In genomic region chr2:67626076-67626475, GRCh38 we compare ENCODE assay signal across 20 cellular contexts.
DNase-seq lines count a peak whose midpoint lies in the region; ATAC-seq and TF ChIP-seq lines count a peak whose summit lies in the region.
"Had no signal": no experiment of that assay in that cellular context is flagged by ENCODE, and none has a peak within 500 bp of the region (broad histone marks: within the 10 kb centered on the region; RNA-seq: fewer than 3 reads in every experiment).

No MANE protein-coding gene starts in this region.

- no peaks in the 10 kb centered on the region for H3K36me3 Mint-ChIP-seq in mesothelial cell of epicardium

- H3K4me1 ChIP-seq in SK-N-SH (ENCODE audit: control insufficient read depth in 1 of 2, insufficient read depth in 2 of 2, low read depth in 1 of 2, low read length in 1 of 2) (peaks cover 0 to 6% of the 10 kb centered on the region in 2 experiments; a peak in 3 of 4 replicates), adipocyte (ENCODE audit: control insufficient read depth, insufficient read depth, low read length) (peaks cover 28% of the 10 kb centered on the region), uterus (peaks cover 0 to 12% of the 10 kb centered on the region in 2 donors), heart left ventricle (no peaks in the 10 kb centered on the region)
- H3K4me1 ChIP-seq: Caco-2 had no signal

- H3K9me3 Mint-ChIP-seq in mesothelial cell of epicardium = no peaks in the 10 kb centered on the region

- 83% methylated on average over 3 of the region's 3 CpGs for WGBS in SK-N-SH (ENCODE audit: low lambda C conversion rate)
- 78 to 83% (median 81%) methylated on average over 3 of the region's 3 CpGs for WGBS in heart left ventricle, 4 donors

- peaks cover 8% of the 10 kb centered on the region for H3F3A ChIP-seq in SK-N-SH (replicated peaks; ENCODE audit: insufficient read depth)

- no peaks in the 10 kb centered on the region for H3K27me3 Mint-ChIP-seq in mesothelial cell of epicardium (ENCODE audit: low read depth)

- H3K4me3 Mint-ChIP-seq in mesothelial cell of epicardium = no peak overlapping the region

- POLR2A ChIA-PET in SK-N-SH (lab: Yijun Ruan, JAX) = no interaction called here

- H3K27me3 ChIP-seq in SK-N-SH (ENCODE audit: insufficient read depth) (no peaks in the 10 kb centered on the region), adipocyte (replicated peaks; ENCODE audit: control insufficient read depth, insufficient read depth, low read length) (no peaks in the 10 kb centered on the region), uterus (no peaks in the 10 kb centered on the region), heart left ventricle (no peaks in the 10 kb centered on the region)

- CTCF ChIA-PET in SK-N-SH (lab: Yijun Ruan, JAX) = no interaction called here

- peaks cover 32% of the 10 kb centered on the region for H3K4me1 Mint-ChIP-seq in mesothelial cell of epicardium

- no peak for TF ChIP-seq POLR2A in uterus (IDR thresholded peaks at IDR 0.05)
- TF ChIP-seq POLR2A in heart left ventricle (IDR thresholded peaks at IDR 0.05) = no peak

- H3K4me3 ChIP-seq in SK-N-SH (ENCODE audit: low read depth in 2 of 2, low read length in 1 of 2) (no peak overlapping the region), adipocyte (ENCODE audit: low read length) (peak overlapping the region; percentile 47), uterus (no peak overlapping the region), heart left ventricle (no peak overlapping the region)
- H3K4me3 ChIP-seq: GM12878 had no signal

- no peaks in the 10 kb centered on the region for H4K20me1 ChIP-seq in SK-N-SH (ENCODE audit: insufficient read depth)

- H3K27ac ChIP-seq in SK-N-SH (ENCODE audit: low read depth in 2 of 2, low read length in 1 of 2) (peak overlapping the region; percentile 53 to 62; a peak in 3 of 4 replicates), uterus (peak overlapping the region; percentile 45 to 56), heart left ventricle (peak overlapping the region in 2 of 12 donors; percentile 25 to 30)
- H3K27ac ChIP-seq: 22Rv1, HL-60 had no signal

- H2AFZ ChIP-seq in SK-N-SH (ENCODE audit: low read depth) = peak overlapping the region; percentile 49

- no peak overlapping the region for H3K4me2 ChIP-seq in SK-N-SH

- H3K27ac Mint-ChIP-seq in mesothelial cell of epicardium = peak overlapping the region; percentile 58

- TF ChIP-seq CTCF in SK-N-SH (IDR thresholded peaks at IDR 0.05) = no peak
- no peak for TF ChIP-seq CTCF in mesothelial cell of epicardium (IDR thresholded peaks at IDR 0.05; ENCODE audit: unreplicated experiment)
- no peak for TF ChIP-seq CTCF in uterus (IDR thresholded peaks at IDR 0.05)
- no peak for TF ChIP-seq CTCF in heart left ventricle (IDR thresholded peaks at IDR 0.05)

- TF ChIP-seq EP300 in SK-N-SH (IDR thresholded peaks at IDR 0.05; ENCODE audit: borderline replicate concordance in 1 of 2, low read depth in 1 of 2, low read length in 1 of 2) = no peak

- ATAC-seq in SK-N-SH treated with all-trans-retinoic acid at 6 μM for 48 hours = no peak; the same call in 2 of the 3 replicates
- ATAC-seq in heart left ventricle = no peak
- no peak for ATAC-seq in GM21717 (IDR thresholded peaks at IDR 0.05; ENCODE audit: unreplicated experiment)
- ATAC-seq: GM12878 had no signal

- H3K36me3 ChIP-seq in SK-N-SH (replicated peaks in 1 of 2; ENCODE audit: control insufficient read depth in 1 of 2, insufficient read depth in 2 of 2, low read length in 1 of 2) (no peaks in the 10 kb centered on the region), adipocyte (ENCODE audit: control insufficient read depth, insufficient read depth, low read length, severe bottlenecking) (no peaks in the 10 kb centered on the region), uterus (no peaks in the 10 kb centered on the region), heart left ventricle (no peaks in the 10 kb centered on the region)

- DNase-seq in SK-N-SH (no peak), adipocyte (ENCODE audit: low read depth) (no peak), mesothelial cell of epicardium (ENCODE audit: low spot score in 2 of 2, unreplicated experiment in 2 of 2) (no peak), uterus (no peak), heart left ventricle (no peak), NCI-H2196 treated with DMSO at 0.1 percent for 48 hours (lab: John Stamatoyannopoulos, UW; ENCODE audit: unreplicated experiment) (no peak)
- DNase-seq: C1 segment of cervical spinal cord, Caco-2, GOT3, KG1, MM.1S, NCI-H1930, NCI-H2171, NCI-H510A treated with DMSO at 0.1 percent for 48 hours, SHP77 had no signal

- no peaks in the 10 kb centered on the region for H3K79me2 ChIP-seq in SK-N-SH (ENCODE audit: insufficient read depth)

- H3K9ac ChIP-seq in SK-N-SH = 0 out of 2 replicates have a peak overlapping the region, but pooled peaks have one; percentile 2
- H3K9ac ChIP-seq in adipocyte (ENCODE audit: low read length) = peak overlapping the region; percentile 26

- no peaks in the 10 kb centered on the region for H3K9me2 ChIP-seq in SK-N-SH

- intact Hi-C loops in uterus (cut with DNase I; ENCODE audit: low total_unique reads) = no loop called here
- intact Hi-C loops in heart left ventricle (cut with DNase I) = no loop called here

- H3K9me3 ChIP-seq in SK-N-SH (no peaks in the 10 kb centered on the region), adipocyte (ENCODE audit: control insufficient read depth, low read length) (no peaks in the 10 kb centered on the region), uterus (no peaks in the 10 kb centered on the region), heart left ventricle (peaks cover 0 to 5% (median 0%) of the 10 kb centered on the region in 12 donors)
- H3K9me3 ChIP-seq: Caco-2 had no signal

- TF ChIP-seq RAD21 in SK-N-SH (IDR thresholded peaks at IDR 0.05; ENCODE audit: low read length) = no peak

TF ChIP-seq in SK-N-SH, 30 proteins besides CTCF, POLR2A, EP300 and RAD21:
- TF ChIP-seq TCF12 (IDR thresholded peaks at IDR 0.05) = no peak
- TF ChIP-seq SMC3 (IDR thresholded peaks at IDR 0.05; ENCODE audit: low read depth, low read length) = no peak
- TF ChIP-seq FOXJ3 (CRISPR knock-in tag; IDR thresholded peaks at IDR 0.05) = no peak
- no peak for TF ChIP-seq MAX (IDR thresholded peaks at IDR 0.05; ENCODE audit: low read depth)
- TF ChIP-seq FOXM1 (IDR thresholded peaks at IDR 0.05; ENCODE audit: low read depth) = no peak
- TF ChIP-seq TAF1 (IDR thresholded peaks at IDR 0.05; ENCODE audit: borderline replicate concordance, low read depth, low read length) = no peak
- no peak for TF ChIP-seq JUND (IDR thresholded peaks at IDR 0.05)
- TF ChIP-seq EZH2phosphoT487 (IDR thresholded peaks at IDR 0.05; ENCODE audit: borderline replicate concordance, low read depth) = no peak
- TF ChIP-seq POLR2AphosphoS5 (IDR thresholded peaks at IDR 0.05; ENCODE audit: low read depth, low read length) = no peak
- TF ChIP-seq GABPA (IDR thresholded peaks at IDR 0.05; ENCODE audit: low read depth) = no peak

TF ChIP-seq in SK-N-SH treated with all-trans-retinoic acid at 6 μM for 48 hours, 23 proteins besides CTCF, POLR2A, EP300 and RAD21:
- TF ChIP-seq ZNF565 (CRISPR knock-in tag; conservative IDR thresholded peaks at IDR 0.05; ENCODE audit: low read depth) (no peak), RARB (CRISPR knock-in tag; IDR thresholded peaks at IDR 0.05) (no peak), ZNF70 (CRISPR knock-in tag; IDR thresholded peaks at IDR 0.05) (no peak), ZNF8 (CRISPR knock-in tag; IDR thresholded peaks at IDR 0.05) (no peak), ZFP3 (CRISPR knock-in tag; IDR thresholded peaks at IDR 0.05) (no peak)
